Comparison of ENCODE assay signal across 17 cellular contexts in the genomic region with DNA sequence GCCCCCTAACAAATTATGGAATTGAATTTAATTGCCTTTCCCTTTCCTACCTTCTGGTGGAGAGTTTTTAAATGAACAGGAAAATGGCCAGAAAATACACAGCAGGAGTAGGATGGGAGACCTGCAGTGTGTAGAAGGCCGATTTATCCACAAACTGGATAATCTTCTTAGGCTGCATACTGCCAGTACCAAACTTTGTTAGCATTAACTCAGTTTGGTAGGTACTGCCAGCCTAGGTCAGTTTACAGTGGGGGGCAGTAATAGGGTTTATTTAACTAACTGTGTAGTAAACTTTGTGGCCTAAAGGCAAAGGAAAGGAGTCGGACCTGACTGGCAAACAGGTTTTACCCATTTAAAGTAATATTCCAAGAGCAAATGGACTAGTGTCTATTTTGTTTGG. TPM values are rescaled to one million over a fixed set of nuclear protein-coding genes. Genes with fewer than 3 reads are reported as not detected.
A peak's percentile ranks its signal among the peaks of the same experiment; 100 is the strongest.
DNase-seq lines count a peak whose midpoint lies in the region; ATAC-seq, FAIRE-seq and TF ChIP-seq lines count a peak whose summit lies in the region.
"Had no signal": no experiment of that assay in that cellular context is flagged by ENCODE, and none has a peak within 500 bp of the region (broad histone marks: within the 10 kb centered on the region; RNA-seq: fewer than 3 reads in every experiment).

No MANE protein-coding gene starts in this region.

- no TSS peak for BruUV-seq in PC-3 (replicated peaks; lab: Mats Ljungman, UMichigan)

- no peak for DNase-seq in stimulated activated naive CD8-positive, alpha-beta T cell treated with anti-CD3 and anti-CD28 coated beads, Interleukin-15, Interleukin-2, amounts not matched to agents 100 U/mL and 50 U/mL, for 24 hours
- DNase-seq in PC-3 (peak; percentile 85), type B pancreatic cell (ENCODE audit: extremely low spot score, unreplicated experiment) (no peak), ecto neural progenitor cell (ENCODE audit: low spot score) (no peak), GM12891 (ENCODE audit: insufficient read length, low spot score) (no peak)
- DNase-seq in central memory CD8-positive, alpha-beta T cell (ENCODE audit: low spot score in 2 of 2) = no peak
- DNase-seq: anterior cingulate cortex, BE2C, cortex of kidney, DND-41, hippocampal formation, left ventricle myocardium inferior, MG63, NCI-H2171, nucleus accumbens had no signal

- peak overlapping the region; percentile 64 for H3K4me3 Mint-ChIP-seq in stimulated activated naive CD8-positive, alpha-beta T cell treated with anti-CD3 and anti-CD28 coated beads, Interleukin-15, Interleukin-2, amounts not matched to agents 100 ng/mL and 50 ng/mL, for 24 hours
- H3K4me3 Mint-ChIP-seq in central memory CD8-positive, alpha-beta T cell = no peak overlapping the region
- H3K4me3 Mint-ChIP-seq in type B pancreatic cell = peak overlapping the region; percentile 22

- no peak overlapping the region for H3K9ac ChIP-seq in PC-3 (ENCODE audit: low read length)

- peaks cover 98% of the 10 kb centered on the region for H3K79me2 ChIP-seq in PC-3 (ENCODE audit: low read length)

- H3K27me3 Mint-ChIP-seq in stimulated activated naive CD8-positive, alpha-beta T cell treated with anti-CD3 and anti-CD28 coated beads, Interleukin-15, Interleukin-2, amounts not matched to agents 100 ng/mL and 50 ng/mL, for 24 hours = no peaks in the 10 kb centered on the region
- H3K27me3 Mint-ChIP-seq in central memory CD8-positive, alpha-beta T cell = no peaks in the 10 kb centered on the region
- H3K27me3 Mint-ChIP-seq in type B pancreatic cell = no peaks in the 10 kb centered on the region

- no peak for TF ChIP-seq POLR2A in GM12891 (IDR thresholded peaks at IDR 0.05; ENCODE audit: low read depth, low read length)

- no peak overlapping the region for H2AFZ ChIP-seq in PC-3 (ENCODE audit: low read length)

- CTCF ChIA-PET in PC-3 (lab: Charles Lee) = no interaction called here

- peak overlapping the region; percentile 31; the same call in 1 of the 2 replicates for H3K4me3 ChIP-seq in PC-3 (ENCODE audit: low read length)
- H3K4me3 ChIP-seq: left ventricle myocardium inferior, MG63 had no signal

- no peaks in the 10 kb centered on the region for H3K9me3 Mint-ChIP-seq in stimulated activated naive CD8-positive, alpha-beta T cell treated with anti-CD3 and anti-CD28 coated beads, Interleukin-15, Interleukin-2, amounts not matched to agents 100 ng/mL and 50 ng/mL, for 24 hours
- H3K9me3 Mint-ChIP-seq in central memory CD8-positive, alpha-beta T cell = no peaks in the 10 kb centered on the region
- no peaks in the 10 kb centered on the region for H3K9me3 Mint-ChIP-seq in type B pancreatic cell

- no peak for TF ChIP-seq CTCF in PC-3 (conservative IDR thresholded peaks at IDR 0.05; ENCODE audit: low read depth, low read length)
- no peak for TF ChIP-seq CTCF in type B pancreatic cell (conservative IDR thresholded peaks at IDR 0.05)

- peak overlapping the region; percentile 73 for H3K4me2 ChIP-seq in PC-3 (ENCODE audit: low read length)

- peaks cover 36% of the 10 kb centered on the region for H3K4me1 ChIP-seq in PC-3 (ENCODE audit: insufficient read depth, low read length)
- H3K4me1 ChIP-seq: BE2C had no signal

- H3K27me3 ChIP-seq in PC-3 (ENCODE audit: low read length) = no peaks in the 10 kb centered on the region
- H3K27me3 ChIP-seq: BE2C, MG63 had no signal

- H3K27ac Mint-ChIP-seq in stimulated activated naive CD8-positive, alpha-beta T cell treated with anti-CD3 and anti-CD28 coated beads, Interleukin-15, Interleukin-2, amounts not matched to agents 100 ng/mL and 50 ng/mL, for 24 hours = peak overlapping the region; percentile 93
- peak overlapping the region; percentile 7 for H3K27ac Mint-ChIP-seq in central memory CD8-positive, alpha-beta T cell (ENCODE audit: low read depth)
- H3K27ac Mint-ChIP-seq in type B pancreatic cell = peak overlapping the region; percentile 37

- H3K9me2 ChIP-seq in PC-3 (replicated peaks; ENCODE audit: low read length) = no peaks in the 10 kb centered on the region

- H3F3A ChIP-seq in PC-3 (ENCODE audit: low read length, unreplicated experiment) = no peaks in the 10 kb centered on the region

- H3K36me3 Mint-ChIP-seq in stimulated activated naive CD8-positive, alpha-beta T cell treated with anti-CD3 and anti-CD28 coated beads, Interleukin-15, Interleukin-2, amounts not matched to agents 100 ng/mL and 50 ng/mL, for 24 hours (ENCODE audit: low read depth) = peaks cover 44% of the 10 kb centered on the region
- peaks cover 15% of the 10 kb centered on the region for H3K36me3 Mint-ChIP-seq in central memory CD8-positive, alpha-beta T cell (ENCODE audit: insufficient read depth)
- H3K36me3 Mint-ChIP-seq in type B pancreatic cell = peaks cover 7% of the 10 kb centered on the region

- intact Hi-C loops in PC-3 (cut with micrococcal nuclease) = loop anchor here (5.0 kb wide), 1 partner anchor 309 kb away; no protein-coding TSS in a partner anchor

- peaks cover 32% of the 10 kb centered on the region for H4K20me1 ChIP-seq in PC-3 (ENCODE audit: low read length)

- H3K36me3 ChIP-seq in PC-3 (ENCODE audit: low read depth, low read length) = no peaks in the 10 kb centered on the region
- H3K36me3 ChIP-seq: BE2C, left ventricle myocardium inferior had no signal

- H3K4me1 Mint-ChIP-seq in stimulated activated naive CD8-positive, alpha-beta T cell treated with anti-CD3 and anti-CD28 coated beads, Interleukin-15, Interleukin-2, amounts not matched to agents 100 ng/mL and 50 ng/mL, for 24 hours (ENCODE audit: low read depth) = peaks cover 76% of the 10 kb centered on the region
- peaks cover 72% of the 10 kb centered on the region for H3K4me1 Mint-ChIP-seq in central memory CD8-positive, alpha-beta T cell
- H3K4me1 Mint-ChIP-seq in type B pancreatic cell (ENCODE audit: unreplicated experiment) = peaks cover 28% of the 10 kb centered on the region

- ATAC-seq in stimulated activated naive CD8-positive, alpha-beta T cell treated with anti-CD3 and anti-CD28 coated beads, Interleukin-15, Interleukin-2, amounts not matched to agents 100 U/mL and 50 U/mL, for 24 hours = no peak
- peak; percentile 5; the same call in 1 of the 2 replicates for ATAC-seq in PC-3
- ATAC-seq in central memory CD8-positive, alpha-beta T cell (replicated peaks; ENCODE audit: extremely low read depth, poor library complexity, severe bottlenecking) = no peak
- no peak for ATAC-seq in HG02588 (IDR thresholded peaks at IDR 0.05; ENCODE audit: unreplicated experiment)

- POLR2A ChIA-PET in PC-3 (lab: Charles Lee; ENCODE audit: unreplicated experiment) = no interaction called here

- peak overlapping the region; percentile 50 for H3K27ac ChIP-seq in PC-3 (ENCODE audit: low read length)
- H3K27ac ChIP-seq: left ventricle myocardium inferior had no signal

- no peak for FAIRE-seq in GM12891 (lab: Jason Lieb, UNC)

- H3K9me3 ChIP-seq in PC-3 (ENCODE audit: low read length) = no peaks in the 10 kb centered on the region
- H3K9me3 ChIP-seq: BE2C, left ventricle myocardium inferior, MG63 had no signal

TF ChIP-seq in GM12891, 5 proteins besides CTCF, POLR2A, EP300 and RAD21:
- TF ChIP-seq POU2F2 (IDR thresholded peaks at IDR 0.05; ENCODE audit: low read depth, low read length) = no peak
- no peak for TF ChIP-seq TAF1 (IDR thresholded peaks at IDR 0.05; ENCODE audit: low read depth, low read length)
- no peak for TF ChIP-seq PAX5 (IDR thresholded peaks at IDR 0.05; ENCODE audit: insufficient read depth, low read length, severe bottlenecking)
- TF ChIP-seq SPI1 (IDR thresholded peaks at IDR 0.05; ENCODE audit: low read depth, low read length) = no peak
- TF ChIP-seq POLR2AphosphoS5 (IDR thresholded peaks at IDR 0.05; ENCODE audit: low read depth, low read length) = no peak
TF ChIP-seq in GM12891: peak in this region for 0.

RNA-seq across cellular contexts. Expression of a gene that starts 4.6 kb away (rescaled TPM):
- total RNA-seq in PC-3 (2014; rRNA removed) (27.8 and 31.1 TPM in 2 replicates), type B pancreatic cell (ENCODE audit: low replicate concordance) (37.3 and 50.2 TPM in 2 replicates)
- polyA plus RNA-seq in GM12891 (2012; ENCODE audit: low read depth, missing spikeins) = 28.9 TPM

Comparison
In these comparisons a context has a peak if more than half of its experiments do, and no peak if none do; other contexts are left out.
1. H3K27ac Mint-ChIP-seq: peak in every context shown above with its lines; median percentile 93 in stimulated activated naive CD8-positive, alpha-beta T cell treated with anti-CD3 and anti-CD28 coated beads, Interleukin-15, Interleukin-2, amounts not matched to agents 100 ng/mL and 50 ng/mL, for 24 hours; 37 in type B pancreatic cell; 7 in central memory CD8-positive, alpha-beta T cell.